ENCODE assay signal across 22 cellular contexts in genomic region chr11:125117429-125117828, GRCh38. TPM values are rescaled to one million over a fixed set of nuclear protein-coding genes. Genes with fewer than 3 reads are reported as not detected.
DNase-seq lines count a peak whose midpoint lies in the region; ATAC-seq, FAIRE-seq and TF ChIP-seq lines count a peak whose summit lies in the region.
"Had no signal": no experiment of that assay in that cellular context is flagged by ENCODE, and none has a peak within 500 bp of the region (broad histone marks: within the 10 kb centered on the region; RNA-seq: fewer than 3 reads in every experiment).

No MANE protein-coding gene starts in this region.

- 24 to 32% methylated on average over 4 of the region's 4 CpGs for WGBS in esophagus squamous epithelium, 2 donors

- H3K9me1 ChIP-seq in endothelial cell of umbilical vein (replicated peaks; ENCODE audit: control insufficient read depth, extremely low read depth, insufficient read depth, low read length), result no peaks in the 10 kb centered on the region

- TF ChIP-seq CTCF in A673 (conservative IDR thresholded peaks at IDR 0.05; ENCODE audit: low read depth, low read length), result no peak
- TF ChIP-seq CTCF in endothelial cell of umbilical vein (IDR thresholded peaks at IDR 0.05; ENCODE audit: extremely low read depth in 1 of 2, insufficient read depth in 1 of 2, low read depth in 1 of 2, low read length in 2 of 2), result no peak
- TF ChIP-seq CTCF in progenitor cell of endocrine pancreas (IDR thresholded peaks at IDR 0.05; ENCODE audit: unreplicated experiment), result no peak
- TF ChIP-seq CTCF in CD14-positive monocyte (IDR thresholded peaks at IDR 0.05), result no peak
- TF ChIP-seq CTCF in esophagus squamous epithelium (IDR thresholded peaks at IDR 0.05), result no peak

- ATAC-seq in activated T-helper 17 cell treated with anti-CD3 and anti-CD28 coated beads, Interleukin-2, amount 50 U/mL, for 72 hours (replicated peaks), result no peak
- ATAC-seq: A549, GM12878 had no signal

- dilution Hi-C loops in endothelial cell of umbilical vein (cut with MboI; ENCODE audit: extremely low pct_ligation_motif_present, low sequenced_read_pairs), result no loop called here

- no peaks in the 10 kb centered on the region for H3K9me3 Mint-ChIP-seq in activated T-helper 17 cell treated with anti-CD3 and anti-CD28 coated beads, Interleukin-2, amount 50 U/mL, for 72 hours
- H3K9me3 Mint-ChIP-seq in progenitor cell of endocrine pancreas (ENCODE audit: low read depth) (peaks cover 6% of the 10 kb centered on the region), CD14-positive monocyte (peaks cover 0 to 3% (median 0%) of the 10 kb centered on the region in 7 donors)
- H3K9me3 Mint-ChIP-seq: HFFc6 had no signal

- H3K4me3 ChIP-seq in A673 (ENCODE audit: low read depth, low read length, poor library complexity, severe bottlenecking), result no peak overlapping the region
- H3K4me3 ChIP-seq in endothelial cell of umbilical vein (replicated peaks in 1 of 3; ENCODE audit: insufficient read depth in 1 of 3, low read depth in 1 of 3, low read length in 3 of 3), result no peak overlapping the region
- no peak overlapping the region for H3K4me3 ChIP-seq in esophagus squamous epithelium
- H3K4me3 ChIP-seq: A549, GM12878, HAP-1 had no signal

- BruUV-seq in A673 (replicated peaks; lab: Mats Ljungman, UMichigan) (no TSS peak), endothelial cell of umbilical vein (replicated peaks; lab: Mats Ljungman, UMichigan) (no TSS peak)

- H3K79me2 ChIP-seq in endothelial cell of umbilical vein (ENCODE audit: control insufficient read depth, insufficient read depth, low read length), result no peaks in the 10 kb centered on the region

- H3K27me3 Mint-ChIP-seq in activated T-helper 17 cell treated with anti-CD3 and anti-CD28 coated beads, Interleukin-2, amount 50 U/mL, for 72 hours, result peaks cover 29% of the 10 kb centered on the region
- H3K27me3 Mint-ChIP-seq in progenitor cell of endocrine pancreas, result peaks cover 16% of the 10 kb centered on the region
- H3K27me3 Mint-ChIP-seq in CD14-positive monocyte (ENCODE audit: low read depth in 3 of 3), result peaks cover 12 to 15% (median 12%) of the 10 kb centered on the region in 3 donors

- CTCF ChIA-PET in A673 (lab: Charles Lee), result no interaction called here
- CTCF ChIA-PET in endothelial cell of umbilical vein (lab: Charles Lee), result interaction anchor here (0.8 to 3.1 kb wide), 5 partner anchors 26 to 312 kb away, joined by 3 to 12 read pairs (median 3); no protein-coding TSS in a partner anchor

- intact Hi-C loops in A673 (cut with micrococcal nuclease; ENCODE audit: unreplicated experiment), result no loop called here
- intact Hi-C loops in endothelial cell of umbilical vein (cut with micrococcal nuclease), result no loop called here
- intact Hi-C loops in CD14-positive monocyte (cut with micrococcal nuclease), result no loop called here
- intact Hi-C loops in esophagus squamous epithelium (cut with DNase I), result no loop called here

- H3K36me3 ChIP-seq in A673 (ENCODE audit: insufficient read depth, low read length, poor library complexity, severe bottlenecking), result no peaks in the 10 kb centered on the region
- H3K36me3 ChIP-seq in endothelial cell of umbilical vein (ENCODE audit: control insufficient read depth in 2 of 2, extremely low read depth in 1 of 2, insufficient read depth in 2 of 2, low read length in 2 of 2), result no peaks in the 10 kb centered on the region
- no peaks in the 10 kb centered on the region for H3K36me3 ChIP-seq in esophagus squamous epithelium
- H3K36me3 ChIP-seq: HAP-1 had no signal

- DNase-seq in A673 (ENCODE audit: low spot score), result peak; percentile 15
- DNase-seq in endothelial cell of umbilical vein (ENCODE audit: low read depth, low spot score), result peak; percentile 3
- no peak for DNase-seq in progenitor cell of endocrine pancreas (ENCODE audit: low spot score, unreplicated experiment)
- DNase-seq in CD14-positive monocyte (ENCODE audit: low spot score), result no peak
- no peak for DNase-seq in esophagus squamous epithelium (lab: John Stamatoyannopoulos, UW)
- no peak for DNase-seq in T-helper 9 cell
- DNase-seq: 8988T; C1 segment of cervical spinal cord; CD4-positive, alpha-beta T cell; CD8-positive, alpha-beta memory T cell; DMS 273 treated with DMSO at 0.1 percent for 48 hours; DMS79; EL; GDM1; GOT3; HFFc6 had no signal

- H3K27ac ChIP-seq in A673 (ENCODE audit: low read depth, low read length, poor library complexity, severe bottlenecking) (no peak overlapping the region), endothelial cell of umbilical vein (ENCODE audit: insufficient read depth, low read depth, low read length) (no peak overlapping the region), esophagus squamous epithelium (no peak overlapping the region)
- H3K27ac ChIP-seq: A549 had no signal

- H4K20me1 ChIP-seq in endothelial cell of umbilical vein (replicated peaks; ENCODE audit: control insufficient read depth, extremely low read depth, insufficient read depth, low read length), result no peaks in the 10 kb centered on the region

- no peaks in the 10 kb centered on the region for H3K4me1 Mint-ChIP-seq in activated T-helper 17 cell treated with anti-CD3 and anti-CD28 coated beads, Interleukin-2, amount 50 U/mL, for 72 hours
- H3K4me1 Mint-ChIP-seq in progenitor cell of endocrine pancreas (ENCODE audit: low read depth), result peaks cover 4% of the 10 kb centered on the region
- H3K4me1 Mint-ChIP-seq in CD14-positive monocyte, result no peaks in the 10 kb centered on the region

- no peaks in the 10 kb centered on the region for H3K9me3 ChIP-seq in A673 (ENCODE audit: low read depth, low read length, poor library complexity, severe bottlenecking)
- no peaks in the 10 kb centered on the region for H3K9me3 ChIP-seq in endothelial cell of umbilical vein (replicated peaks; ENCODE audit: control insufficient read depth, insufficient read depth, low read length)
- H3K9me3 ChIP-seq in esophagus squamous epithelium, result no peaks in the 10 kb centered on the region
- H3K9me3 ChIP-seq: HAP-1 had no signal

- TF ChIP-seq POLR2A in endothelial cell of umbilical vein (IDR thresholded peaks at IDR 0.05; ENCODE audit: low read depth, low read length) (no peak), esophagus squamous epithelium (IDR thresholded peaks at IDR 0.05) (no peak)

- peak overlapping the region; percentile 31 for H3K27ac Mint-ChIP-seq in activated T-helper 17 cell treated with anti-CD3 and anti-CD28 coated beads, Interleukin-2, amount 50 U/mL, for 72 hours
- H3K27ac Mint-ChIP-seq in progenitor cell of endocrine pancreas (peak overlapping the region; percentile 11), CD14-positive monocyte (no peak overlapping the region)
- H3K27ac Mint-ChIP-seq: CD4-positive, alpha-beta T cell; CD8-positive, alpha-beta memory T cell; HFFc6 had no signal

- no peak overlapping the region for H2AFZ ChIP-seq in endothelial cell of umbilical vein (ENCODE audit: low read depth, low read length)

- H3K4me1 ChIP-seq in A673 (ENCODE audit: insufficient read depth, low read length, poor library complexity, severe bottlenecking) (no peaks in the 10 kb centered on the region), endothelial cell of umbilical vein (ENCODE audit: control insufficient read depth, extremely low read depth, insufficient read depth, low read length) (no peaks in the 10 kb centered on the region), esophagus squamous epithelium (no peaks in the 10 kb centered on the region)
- H3K4me1 ChIP-seq: A549, HAP-1 had no signal

- H3K9ac ChIP-seq in endothelial cell of umbilical vein (replicated peaks; ENCODE audit: extremely low read depth, insufficient read depth, low read length), result no peak overlapping the region

- POLR2A ChIA-PET in A673 (lab: Charles Lee; ENCODE audit: low non-redundant PET), result no interaction called here
- POLR2A ChIA-PET in endothelial cell of umbilical vein (lab: Charles Lee), result no interaction called here

- FAIRE-seq in endothelial cell of umbilical vein (lab: Jason Lieb, UNC), result peak; percentile 43
- FAIRE-seq: A549, D721Med, GM12878, H54 had no signal

- peaks cover 10% of the 10 kb centered on the region for H3K27me3 ChIP-seq in A673 (replicated peaks; ENCODE audit: insufficient read depth, low read depth, low read length, poor library complexity)
- peaks cover 5 to 8% of the 10 kb centered on the region in 2 experiments for H3K27me3 ChIP-seq in endothelial cell of umbilical vein (ENCODE audit: control insufficient read depth in 2 of 2, insufficient read depth in 2 of 2, low read length in 2 of 2)
- peaks cover 0 to 22% (median 0%) of the 10 kb centered on the region in 4 donors for H3K27me3 ChIP-seq in esophagus squamous epithelium

- H3K36me3 Mint-ChIP-seq in activated T-helper 17 cell treated with anti-CD3 and anti-CD28 coated beads, Interleukin-2, amount 50 U/mL, for 72 hours (ENCODE audit: low read depth), result no peaks in the 10 kb centered on the region
- H3K36me3 Mint-ChIP-seq in progenitor cell of endocrine pancreas (ENCODE audit: insufficient read depth) (no peaks in the 10 kb centered on the region), CD14-positive monocyte (peaks cover 0 to under 1% of the 10 kb centered on the region in 2 donors)

- H3K4me3 Mint-ChIP-seq in activated T-helper 17 cell treated with anti-CD3 and anti-CD28 coated beads, Interleukin-2, amount 50 U/mL, for 72 hours, result no peak overlapping the region
- H3K4me3 Mint-ChIP-seq in progenitor cell of endocrine pancreas (ENCODE audit: low read depth) (no peak overlapping the region), CD14-positive monocyte (no peak overlapping the region)
- H3K4me3 Mint-ChIP-seq: CD4-positive, alpha-beta T cell; CD8-positive, alpha-beta memory T cell; HFFc6 had no signal

- H3K4me2 ChIP-seq in endothelial cell of umbilical vein (ENCODE audit: insufficient read depth, low read length), result no peak overlapping the region
- H3K4me2 ChIP-seq: A549 had no signal

RNA-seq across cellular contexts. Expression of gene TMEM218, which starts 6.0 kb away (rescaled TPM):
- total RNA-seq in A673 (2021) (28.8 and 32.5 TPM in 2 replicates), endothelial cell of umbilical vein (17.9 and 23.8 TPM in 2 replicates), progenitor cell of endocrine pancreas (16.9 and 18.1 TPM in 2 replicates), esophagus squamous epithelium (10 to 100 TPM in 3 of 4 donors, 1 to 10 TPM in 1; 7.5 to 17.3 (median 13.9) TPM)
- total RNA-seq in activated T-helper 17 cell treated with anti-CD3 and anti-CD28 coated beads, Interleukin-2, amount 50 U/mL, for 72 hours, result 10 to 100 TPM; 11.3 to 14.2 TPM
- polyA plus RNA-seq in endothelial cell of umbilical vein (38.2 and 45.1 TPM in 2 replicates), CD14-positive monocyte (10 to 100 TPM; 55.7 to 57.7 TPM)
- 28.7 and 28.8 TPM in 2 replicates for polyA plus RNA-seq in endothelial cell of umbilical vein (2011; cell fraction: cytosol; rRNA removed)
- polyA plus RNA-seq in endothelial cell of umbilical vein (2011; cell fraction: nucleus; rRNA removed), result 28.4 and 37.1 TPM in 2 replicates
- polyA plus RNA-seq in endothelial cell of umbilical vein (2012), result 18.8 and 22.6 TPM in 2 replicates
- polyA minus RNA-seq in endothelial cell of umbilical vein, result 17.9 and 21.5 TPM in 2 replicates
- 2.6 TPM for polyA minus RNA-seq in endothelial cell of umbilical vein (2011; cell fraction: cytosol; rRNA and poly(A)+ RNA removed)
- polyA minus RNA-seq in endothelial cell of umbilical vein (2011; cell fraction: nucleus; rRNA and poly(A)+ RNA removed), result 5.9 and 13.3 TPM in 2 replicates

RNA-seq across cellular contexts. Expression of gene PKNOX2, which starts 47.1 kb away (rescaled TPM):
- 1.1 and 1.4 TPM in 2 replicates for total RNA-seq in A673 (2021)
- total RNA-seq in activated T-helper 17 cell treated with anti-CD3 and anti-CD28 coated beads, Interleukin-2, amount 50 U/mL, for 72 hours, result not detected
- total RNA-seq in endothelial cell of umbilical vein, result 0.11 and 0.14 TPM in 2 replicates
- 0.89 and 0.91 TPM in 2 replicates for polyA plus RNA-seq in endothelial cell of umbilical vein
- polyA plus RNA-seq in endothelial cell of umbilical vein (2011; cell fraction: cytosol; rRNA removed), result 0.77 and 1.1 TPM in 2 replicates
- 1.4 and 2.9 TPM in 2 replicates for polyA plus RNA-seq in endothelial cell of umbilical vein (2011; cell fraction: nucleus; rRNA removed)
- polyA plus RNA-seq in endothelial cell of umbilical vein (2012), result 0.15 TPM in 1 of 2 replicates, not detected in the other
- polyA minus RNA-seq in endothelial cell of umbilical vein, result 1.1 and 1.4 TPM in 2 replicates
- not detected for polyA minus RNA-seq in endothelial cell of umbilical vein (2011; cell fraction: cytosol; rRNA and poly(A)+ RNA removed)
- polyA minus RNA-seq in endothelial cell of umbilical vein (2011; cell fraction: nucleus; rRNA and poly(A)+ RNA removed), result 1.0 and 3.6 TPM in 2 replicates
- total RNA-seq in progenitor cell of endocrine pancreas, result 32.8 and 39.9 TPM in 2 replicates
- not detected for polyA plus RNA-seq in CD14-positive monocyte
- 1 to 10 TPM in 2 of 4 donors, under 1 TPM in 1, not detected in 1; 0.40 to 5.9 (median 1.1) TPM for total RNA-seq in esophagus squamous epithelium
- total RNA-seq: CD4-positive, alpha-beta T cell; CD8-positive, alpha-beta memory T cell; GM12878 had no signal
- polyA plus RNA-seq: A549; CD8-positive, alpha-beta memory T cell; GM12878 had no signal

RNA-seq across cellular contexts. Expression of gene SLC37A2, which starts 54.3 kb away (rescaled TPM):
- 0.26 TPM in 1 of 2 replicates, not detected in the other for total RNA-seq in A673 (2021)
- total RNA-seq in activated T-helper 17 cell treated with anti-CD3 and anti-CD28 coated beads, Interleukin-2, amount 50 U/mL, for 72 hours, result 1 to 10 TPM; 1.6 to 2.6 TPM
- total RNA-seq in endothelial cell of umbilical vein, result 1.1 and 1.3 TPM in 2 replicates
- polyA plus RNA-seq in endothelial cell of umbilical vein, result 1.7 and 2.1 TPM in 2 replicates
- polyA plus RNA-seq in endothelial cell of umbilical vein (2011; cell fraction: cytosol; rRNA removed), result 1.4 TPM in 2 replicates
- 2.8 and 4.1 TPM in 2 replicates for polyA plus RNA-seq in endothelial cell of umbilical vein (2011; cell fraction: nucleus; rRNA removed)
- 2.3 and 3.0 TPM in 2 replicates for polyA plus RNA-seq in endothelial cell of umbilical vein (2012)
- 1.8 and 2.5 TPM in 2 replicates for polyA minus RNA-seq in endothelial cell of umbilical vein
- polyA minus RNA-seq in endothelial cell of umbilical vein (2011; cell fraction: cytosol; rRNA and poly(A)+ RNA removed), result not detected
- 2.1 and 2.2 TPM in 2 replicates for polyA minus RNA-seq in endothelial cell of umbilical vein (2011; cell fraction: nucleus; rRNA and poly(A)+ RNA removed)
- 0.51 and 0.62 TPM in 2 replicates for total RNA-seq in progenitor cell of endocrine pancreas
- polyA plus RNA-seq in CD14-positive monocyte, result 10 to 100 TPM; 70.8 to 81.5 TPM
- total RNA-seq in esophagus squamous epithelium, result 10 to 100 TPM; 24.9 to 44.4 (median 29.4) TPM

Comparison
In these comparisons a context has a peak if more than half of its experiments do, and no peak if none do; other contexts are left out.
1. DNase-seq: peak in A673 (single experiment) and endothelial cell of umbilical vein (single experiment); none in progenitor cell of endocrine pancreas (single experiment), CD14-positive monocyte (single experiment), esophagus squamous epithelium (single experiment) and T-helper 9 cell (single experiment).
2. H3K27ac Mint-ChIP-seq: peak in activated T-helper 17 cell treated with anti-CD3 and anti-CD28 coated beads, Interleukin-2, amount 50 U/mL, for 72 hours (single experiment) and progenitor cell of endocrine pancreas (single experiment); none in CD14-positive monocyte (0 of 7).
3. RNA of gene SLC37A2, which starts 54.3 kb away (total RNA-seq): 24.9 to 44.4 TPM in esophagus squamous epithelium; 1.6 to 2.6 TPM in activated T-helper 17 cell treated with anti-CD3 and anti-CD28 coated beads, Interleukin-2, amount 50 U/mL, for 72 hours, 1.1 to 1.3 TPM in endothelial cell of umbilical vein, 0.51 to 0.62 TPM in progenitor cell of endocrine pancreas and 0.26 TPM in A673; every median in the first group is over 4 times any median in the second.